18 cellular contexts compared by ENCODE assay signal in the genomic region with DNA sequence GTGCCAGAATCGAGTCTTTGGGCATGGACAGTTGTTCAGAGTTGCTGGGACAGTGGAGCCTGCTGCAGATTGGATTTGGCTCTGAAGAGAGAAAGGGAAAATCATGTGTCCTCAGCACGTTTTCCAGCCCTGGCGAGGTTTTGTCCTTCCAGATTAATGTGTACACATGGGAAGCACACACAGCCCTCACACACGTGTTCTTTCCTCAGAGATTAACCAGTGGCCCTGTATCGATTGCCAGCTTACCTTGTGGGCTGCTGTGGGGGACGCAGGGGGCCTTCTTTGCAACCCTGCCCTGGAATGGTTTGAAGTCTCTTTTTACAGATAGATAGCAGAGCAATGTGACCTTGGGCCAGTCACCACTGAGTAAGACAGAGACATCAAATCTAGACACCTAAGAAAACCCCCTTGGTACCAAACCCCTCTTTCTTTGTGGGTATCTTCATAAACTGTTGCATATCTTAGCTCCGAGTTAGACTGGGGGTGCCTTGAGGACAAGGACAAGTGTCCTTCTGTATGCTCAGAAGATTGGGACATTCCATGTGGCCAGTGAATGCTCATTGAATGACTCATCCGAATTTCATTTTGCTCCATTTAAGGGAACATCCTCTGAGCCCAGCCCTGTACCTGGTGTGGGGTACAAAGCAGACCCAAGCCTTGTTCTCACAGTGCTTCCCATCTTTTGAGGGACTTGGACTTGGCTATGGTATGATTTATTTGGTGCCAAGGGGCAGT. TPM values are rescaled to one million over a fixed set of nuclear protein-coding genes. Genes with fewer than 3 reads are reported as not detected.
DNase-seq lines count a peak whose midpoint lies in the region; ATAC-seq and TF ChIP-seq lines count a peak whose summit lies in the region.
"Had no signal": no experiment of that assay in that cellular context is flagged by ENCODE, and none has a peak within 500 bp of the region (broad histone marks: within the 10 kb centered on the region; RNA-seq: fewer than 3 reads in every experiment).

No MANE protein-coding gene starts in this region.

- H3F3A ChIP-seq in PC-3 (ENCODE audit: low read length, unreplicated experiment) = peaks cover 12% of the 10 kb centered on the region

- no peak overlapping the region for H2BK120ac ChIP-seq in trophoblast cell (ENCODE audit: insufficient read depth, low read length, poor library complexity)

- H3K36me3 ChIP-seq in PC-3 (ENCODE audit: low read depth, low read length) = peaks cover 10% of the 10 kb centered on the region
- H3K36me3 ChIP-seq in trophoblast cell (ENCODE audit: control insufficient read depth in 1 of 2, insufficient read depth in 2 of 2, low read length in 2 of 2) = peaks cover 55 to 72% of the 10 kb centered on the region in 2 experiments
- H3K36me3 ChIP-seq: BLaER1, breast epithelium had no signal

- intact Hi-C loops in PC-3 (cut with micrococcal nuclease) = no loop called here

- WGBS in trophoblast cell (ENCODE audit: extremely low coverage, insufficient coverage, insufficient read length) = no CpG with 5 or more reads among the region's 8 CpGs

- ATAC-seq in PC-3 = peak; percentile 10; the same call in 1 of the 2 replicates
- no peak for ATAC-seq in HG02970 (IDR thresholded peaks at IDR 0.05; ENCODE audit: low FRiP score, unreplicated experiment)
- no peak for ATAC-seq in GM21367 (IDR thresholded peaks at IDR 0.05; ENCODE audit: unreplicated experiment)
- ATAC-seq in omental fat pad (ENCODE audit: low FRiP score) = no peak

- H3K27ac ChIP-seq in PC-3 (ENCODE audit: low read length) (no peak overlapping the region), trophoblast cell (ENCODE audit: low read depth, low read length) (no peak overlapping the region)
- H3K27ac ChIP-seq: BLaER1, RWPE1 had no signal

- no peak overlapping the region for H3K14ac ChIP-seq in trophoblast cell (ENCODE audit: low read length)

- H2BK5ac ChIP-seq in trophoblast cell (ENCODE audit: low read depth, low read length, poor library complexity) = no peak overlapping the region

- H3K4me1 ChIP-seq in PC-3 (ENCODE audit: insufficient read depth, low read length) (peaks cover 67% of the 10 kb centered on the region), trophoblast cell (ENCODE audit: control insufficient read depth in 1 of 2, insufficient read depth in 2 of 2, low read length in 2 of 2) (peaks cover 18 to 29% of the 10 kb centered on the region in 2 experiments)

- CTCF ChIA-PET in PC-3 (lab: Charles Lee) = no interaction called here

- H3K18ac ChIP-seq in trophoblast cell (ENCODE audit: low read length) = peak overlapping the region; percentile 21

- no peaks in the 10 kb centered on the region for H3K9me2 ChIP-seq in PC-3 (replicated peaks; ENCODE audit: low read length)

- H2AK5ac ChIP-seq in trophoblast cell (ENCODE audit: low read length) = no peak overlapping the region

- no peak overlapping the region for H4K91ac ChIP-seq in trophoblast cell (ENCODE audit: low read depth, low read length)

- H2AFZ ChIP-seq in PC-3 (ENCODE audit: low read length) = no peak overlapping the region
- H2AFZ ChIP-seq in trophoblast cell (ENCODE audit: insufficient read depth, low read length, poor library complexity) = no peak overlapping the region

- H3K27me3 ChIP-seq in PC-3 (ENCODE audit: low read length) (no peaks in the 10 kb centered on the region), trophoblast cell (ENCODE audit: insufficient read depth, low read length) (no peaks in the 10 kb centered on the region)
- H3K27me3 ChIP-seq: BLaER1, breast epithelium had no signal

- no peaks in the 10 kb centered on the region for H3K9me3 ChIP-seq in PC-3 (ENCODE audit: low read length)
- H3K9me3 ChIP-seq in trophoblast cell (ENCODE audit: insufficient read depth, low read depth, low read length) = peaks cover under 1% of the 10 kb centered on the region
- H3K9me3 ChIP-seq: breast epithelium had no signal

- TF ChIP-seq CTCF in PC-3 (conservative IDR thresholded peaks at IDR 0.05; ENCODE audit: low read depth, low read length) = no peak
- TF ChIP-seq CTCF in omental fat pad (IDR thresholded peaks at IDR 0.05) = no peak

- H3K4me3 ChIP-seq in PC-3 (ENCODE audit: low read length) = no peak overlapping the region
- H3K4me3 ChIP-seq in trophoblast cell (ENCODE audit: low read depth, low read length) = no peak overlapping the region
- H3K4me3 ChIP-seq: BLaER1, breast epithelium, lung had no signal

- H4K20me1 ChIP-seq in PC-3 (ENCODE audit: low read length) = no peaks in the 10 kb centered on the region
- H4K20me1 ChIP-seq: BLaER1 had no signal

- BruUV-seq in PC-3 (replicated peaks; lab: Mats Ljungman, UMichigan) = no TSS peak

- POLR2A ChIA-PET in PC-3 (lab: Charles Lee; ENCODE audit: unreplicated experiment) = no interaction called here

- H3K79me2 ChIP-seq in PC-3 (ENCODE audit: low read length) (peaks cover 53% of the 10 kb centered on the region), trophoblast cell (ENCODE audit: control insufficient read depth, insufficient read depth, low read length, poor library complexity) (peaks cover 11% of the 10 kb centered on the region)

- H3K79me1 ChIP-seq in trophoblast cell (ENCODE audit: low read length) = no peaks in the 10 kb centered on the region

- peak overlapping the region; percentile 19 for H3K4ac ChIP-seq in trophoblast cell (ENCODE audit: low read depth, low read length)

- no peak overlapping the region for H4K8ac ChIP-seq in trophoblast cell (ENCODE audit: low read depth, low read length)

- H3K9ac ChIP-seq in PC-3 (ENCODE audit: low read length) (no peak overlapping the region), trophoblast cell (ENCODE audit: low read length) (peak overlapping the region; percentile 4)
- H3K9ac ChIP-seq: BLaER1 had no signal

- DNase-seq in EH (ENCODE audit: low read depth) (peak; percentile 66), PC-3 (peak; percentile 62), foreskin melanocyte (peak; percentile 29), trophoblast cell (peak in 1 of 2 donors; percentile 8), AG08396 (ENCODE audit: low spot score) (no peak), omental fat pad (ENCODE audit: low spot score) (no peak)
- DNase-seq: activated CD8-positive, alpha-beta memory T cell treated with anti-CD3 and anti-CD28 coated beads for 24 hours; activated naive CD4-positive, alpha-beta T cell; H7; NCI-H1436; occipital lobe; T1000 had no signal

- no peak overlapping the region for H3K4me2 ChIP-seq in PC-3 (ENCODE audit: low read length)
- no peak overlapping the region for H3K4me2 ChIP-seq in trophoblast cell (ENCODE audit: low read length)
- H3K4me2 ChIP-seq: BLaER1 had no signal

- no peak overlapping the region for H3K23ac ChIP-seq in trophoblast cell (ENCODE audit: low read length)

- no peak overlapping the region for H4K12ac ChIP-seq in trophoblast cell (ENCODE audit: low read depth, low read length)

- H2BK12ac ChIP-seq in trophoblast cell (ENCODE audit: low read length) = no peak overlapping the region

RNA-seq across cellular contexts. Expression of a gene that starts 48.0 kb away (rescaled TPM):
- total RNA-seq in PC-3 (2014; rRNA removed) (19.9 and 21.8 TPM in 2 replicates), omental fat pad (10 to 100 TPM; 15.6 to 44.9 (median 23.8) TPM)
- polyA plus RNA-seq in trophoblast cell (2013) = 29.5 and 30.6 TPM in 2 replicates

Comparison
In these comparisons a context has a peak if more than half of its experiments do, and no peak if none do; other contexts are left out.
1. DNase-seq: peak in EH (single experiment), PC-3 (single experiment) and foreskin melanocyte (single experiment); none in AG08396 (single experiment) and omental fat pad (single experiment).